Comparison of ENCODE assay signal across 8 cellular contexts in genomic region chr2:70143314-70144150, GRCh38. TPM values are rescaled to one million over a fixed set of nuclear protein-coding genes. Genes with fewer than 3 reads are reported as not detected.
A peak's percentile ranks its signal among the peaks of the same experiment; 100 is the strongest.
DNase-seq lines count a peak whose midpoint lies in the region; ATAC-seq and TF ChIP-seq lines count a peak whose summit lies in the region.

No MANE protein-coding gene starts in this region.

- H3K9me3 Mint-ChIP-seq in stimulated activated naive CD8-positive, alpha-beta T cell treated with anti-CD3 and anti-CD28 coated beads, Interleukin-15, Interleukin-2, amounts not matched to agents 100 ng/mL and 50 ng/mL, for 24 hours = no peaks in the 10 kb centered on the region
- H3K9me3 Mint-ChIP-seq in activated T-cell treated with anti-CD3 and anti-CD28 coated beads, Interleukin-2, amount 50 U/mL, for 72 hours = no peaks in the 10 kb centered on the region

- H3K9me3 ChIP-seq in neuron (ENCODE audit: low read length) = no peaks in the 10 kb centered on the region

- no peak for DNase-seq in stimulated activated naive CD8-positive, alpha-beta T cell treated with anti-CD3 and anti-CD28 coated beads, Interleukin-15, Interleukin-2, amounts not matched to agents 100 U/mL and 50 U/mL, for 24 hours
- DNase-seq in NCI-H510A (lab: John Stamatoyannopoulos, UW) (peak; percentile 82), fibroblast of the aortic adventitia (ENCODE audit: low read depth) (peak; percentile 53)
- DNase-seq in activated T-cell treated with anti-CD3 and anti-CD28 coated beads, Interleukin-2, amount 50 U/mL, for 72 hours = peak; percentile 45 to 58

- H2AFZ ChIP-seq in neuron (ENCODE audit: low read depth, low read length) = no peak overlapping the region

- H3K27me3 ChIP-seq in neuron (ENCODE audit: insufficient read depth, low read length) = no peaks in the 10 kb centered on the region

- peak overlapping the region; percentile 100 for H3K27ac Mint-ChIP-seq in stimulated activated naive CD8-positive, alpha-beta T cell treated with anti-CD3 and anti-CD28 coated beads, Interleukin-15, Interleukin-2, amounts not matched to agents 100 ng/mL and 50 ng/mL, for 24 hours
- H3K27ac Mint-ChIP-seq in activated T-cell treated with anti-CD3 and anti-CD28 coated beads, Interleukin-2, amount 50 U/mL, for 72 hours = peak overlapping the region; percentile 99

- H3K4me3 Mint-ChIP-seq in stimulated activated naive CD8-positive, alpha-beta T cell treated with anti-CD3 and anti-CD28 coated beads, Interleukin-15, Interleukin-2, amounts not matched to agents 100 ng/mL and 50 ng/mL, for 24 hours = peak overlapping the region; percentile 94
- peak overlapping the region; percentile 89 to 93 for H3K4me3 Mint-ChIP-seq in activated T-cell treated with anti-CD3 and anti-CD28 coated beads, Interleukin-2, amount 50 U/mL, for 72 hours

- H3K4me3 ChIP-seq in fibroblast of the aortic adventitia (ENCODE audit: low read depth, low read length) = peak overlapping the region; percentile 48
- H3K4me3 ChIP-seq in neuron (ENCODE audit: low read length) = peak overlapping the region; percentile 51

- no peaks in the 10 kb centered on the region for H3K36me3 Mint-ChIP-seq in stimulated activated naive CD8-positive, alpha-beta T cell treated with anti-CD3 and anti-CD28 coated beads, Interleukin-15, Interleukin-2, amounts not matched to agents 100 ng/mL and 50 ng/mL, for 24 hours (ENCODE audit: low read depth)
- H3K36me3 Mint-ChIP-seq in activated T-cell treated with anti-CD3 and anti-CD28 coated beads, Interleukin-2, amount 50 U/mL, for 72 hours (ENCODE audit: insufficient read depth in 2 of 2) = peaks cover 0 to 3% of the 10 kb centered on the region in 2 donors

- ATAC-seq in stimulated activated naive CD8-positive, alpha-beta T cell treated with anti-CD3 and anti-CD28 coated beads, Interleukin-15, Interleukin-2, amounts not matched to agents 100 U/mL and 50 U/mL, for 24 hours = no peak
- ATAC-seq in activated T-cell treated with anti-CD3 and anti-CD28 coated beads, Interleukin-2, amount 50 U/mL, for 72 hours (replicated peaks in 1 of 2) = peak; percentile 9 to 21
- ATAC-seq in HG02798 (IDR thresholded peaks at IDR 0.05; ENCODE audit: poor library complexity, unreplicated experiment) (no peak), GM21717 (IDR thresholded peaks at IDR 0.05; ENCODE audit: unreplicated experiment) (no peak)

- H3K4me1 ChIP-seq in neuron (ENCODE audit: insufficient read depth, low read length) = peaks cover 19% of the 10 kb centered on the region

- no peaks in the 10 kb centered on the region for H3K27me3 Mint-ChIP-seq in stimulated activated naive CD8-positive, alpha-beta T cell treated with anti-CD3 and anti-CD28 coated beads, Interleukin-15, Interleukin-2, amounts not matched to agents 100 ng/mL and 50 ng/mL, for 24 hours
- no peaks in the 10 kb centered on the region for H3K27me3 Mint-ChIP-seq in activated T-cell treated with anti-CD3 and anti-CD28 coated beads, Interleukin-2, amount 50 U/mL, for 72 hours (ENCODE audit: low read depth)

- H3K36me3 ChIP-seq in neuron (ENCODE audit: insufficient read depth, low read length) = no peaks in the 10 kb centered on the region

- peaks cover 64% of the 10 kb centered on the region for H3K4me1 Mint-ChIP-seq in stimulated activated naive CD8-positive, alpha-beta T cell treated with anti-CD3 and anti-CD28 coated beads, Interleukin-15, Interleukin-2, amounts not matched to agents 100 ng/mL and 50 ng/mL, for 24 hours (ENCODE audit: low read depth)
- H3K4me1 Mint-ChIP-seq in activated T-cell treated with anti-CD3 and anti-CD28 coated beads, Interleukin-2, amount 50 U/mL, for 72 hours (ENCODE audit: low read depth) = peaks cover 77% of the 10 kb centered on the region

- TF ChIP-seq CTCF in fibroblast of the aortic adventitia (IDR thresholded peaks at IDR 0.05; ENCODE audit: insufficient read depth, low read length) = no peak

RNA-seq across cellular contexts. Expression of gene C2orf42, which starts 47.3 kb away (rescaled TPM):
- 10 to 100 TPM; 28.0 to 29.3 TPM for total RNA-seq in activated T-cell treated with anti-CD3 and anti-CD28 coated beads, Interleukin-2, amount 50 U/mL, for 72 hours
- total RNA-seq in fibroblast of the aortic adventitia (ENCODE audit: low replicate concordance) = 12.8 and 26.9 TPM in 2 replicates

RNA-seq across cellular contexts. Expression of gene PCBP1, which starts 56.3 kb away (rescaled TPM):
- total RNA-seq in activated T-cell treated with anti-CD3 and anti-CD28 coated beads, Interleukin-2, amount 50 U/mL, for 72 hours = 100 to 1,000 TPM; 270 to 291 TPM
- total RNA-seq in fibroblast of the aortic adventitia (ENCODE audit: low replicate concordance) = 13.0 and 68.5 TPM in 2 replicates

Comparison
In these comparisons a context has a peak if more than half of its experiments do, and no peak if none do; other contexts are left out.
1. ATAC-seq: peak in activated T-cell treated with anti-CD3 and anti-CD28 coated beads, Interleukin-2, amount 50 U/mL, for 72 hours (2 of 2); none in stimulated activated naive CD8-positive, alpha-beta T cell treated with anti-CD3 and anti-CD28 coated beads, Interleukin-15, Interleukin-2, amounts not matched to agents 100 U/mL and 50 U/mL, for 24 hours (single experiment), HG02798 (single experiment) and GM21717 (single experiment).